In genomic region chr22:29870574-29870973, GRCh38 we compare ENCODE assay signal across 21 cellular contexts. TPM values are rescaled to one million over a fixed set of nuclear protein-coding genes. Genes with fewer than 3 reads are reported as not detected.
DNase-seq lines count a peak whose midpoint lies in the region; ATAC-seq and FAIRE-seq lines count a peak whose summit lies in the region.
"Had no signal": no experiment of that assay in that cellular context is flagged by ENCODE, and none has a peak within 500 bp of the region (broad histone marks: within the 10 kb centered on the region; RNA-seq: fewer than 3 reads in every experiment).

No MANE protein-coding gene starts in this region.

- POLR2A ChIA-PET in naive thymus-derived CD8-positive, alpha-beta T cell (lab: Charles Lee) = interaction anchor here (0.9 to 1.6 kb wide), 2 partner anchors 13 to 32 kb away, joined by 4 to 6 read pairs; partner anchors contain the start of genes ASCC2 and MTMR3

- intact Hi-C loops in activated naive CD4-positive, alpha-beta T cell treated with anti-CD3 and anti-CD28 coated beads for 36 hours (cut with micrococcal nuclease) = no loop called here
- intact Hi-C loops in right cardiac atrium (cut with DNase I) = no loop called here

- ATAC-seq in naive thymus-derived CD8-positive, alpha-beta T cell = peak; percentile 84 to 90
- no peak for ATAC-seq in right cardiac atrium
- ATAC-seq: lower lobe of right lung had no signal

- DNase-seq in activated naive CD4-positive, alpha-beta T cell treated with anti-CD3 and anti-CD28 coated beads for 36 hours = peak; percentile 43
- no peak for DNase-seq in activated naive CD4-positive, alpha-beta T cell treated with anti-CD3 and anti-CD28 coated beads, Interleukin-2, amount 50 U/mL, for 16 hours
- DNase-seq in GM18507 (ENCODE audit: extremely low spot score, insufficient read length, low read depth) = no peak
- DNase-seq in astrocyte of the hippocampus (ENCODE audit: low read depth, low spot score) = peak; percentile 32
- DNase-seq in naive thymus-derived CD8-positive, alpha-beta T cell = peak in 4 of 10 donors; percentile 2 to 36 (median 22)
- no peak for DNase-seq in SKM-1 (lab: John Stamatoyannopoulos, UW; ENCODE audit: unreplicated experiment)
- no peak for DNase-seq in GM19238 (ENCODE audit: insufficient read length, low spot score)
- DNase-seq in right cardiac atrium = no peak
- DNase-seq: dorsolateral prefrontal cortex; glutamatergic neuron; H9; lower lobe of right lung; NCI-H2081; NCI-H510A treated with DMSO at 0.1 percent for 48 hours; SHP77 treated with DMSO at 0.1 percent for 48 hours; stimulated activated CD4-positive, alpha-beta T cell treated with anti-CD3 and anti-CD28 coated beads, Interleukin-2, amount 100 ng/mL, for 48 hours had no signal

- H3K36me3 Mint-ChIP-seq in activated naive CD4-positive, alpha-beta T cell treated with anti-CD3 and anti-CD28 coated beads for 36 hours (ENCODE audit: low read depth) = no peaks in the 10 kb centered on the region
- H3K36me3 Mint-ChIP-seq in naive thymus-derived CD8-positive, alpha-beta T cell = no peaks in the 10 kb centered on the region
- H3K36me3 Mint-ChIP-seq: activated naive CD8-positive, alpha-beta T cell had no signal

- H3K4me1 Mint-ChIP-seq in activated naive CD4-positive, alpha-beta T cell treated with anti-CD3 and anti-CD28 coated beads for 36 hours (ENCODE audit: low read depth) = peaks cover 7% of the 10 kb centered on the region
- peaks cover 0 to 8% (median 7%) of the 10 kb centered on the region in 4 donors for H3K4me1 Mint-ChIP-seq in naive thymus-derived CD8-positive, alpha-beta T cell

- FAIRE-seq in GM18507 (lab: Jason Lieb, UNC) = peak; percentile 44

- H3K27me3 ChIP-seq in right cardiac atrium (ENCODE audit: control insufficient read depth, insufficient read depth) = no peaks in the 10 kb centered on the region
- H3K27me3 ChIP-seq: cardiac muscle cell, dorsolateral prefrontal cortex, vagina had no signal

- no peaks in the 10 kb centered on the region for H3K27me3 Mint-ChIP-seq in activated naive CD4-positive, alpha-beta T cell treated with anti-CD3 and anti-CD28 coated beads for 36 hours (ENCODE audit: low read depth)
- H3K27me3 Mint-ChIP-seq in naive thymus-derived CD8-positive, alpha-beta T cell = peaks cover 0 to 4% (median 0%) of the 10 kb centered on the region in 5 donors

- no peak overlapping the region for H3K27ac ChIP-seq in right cardiac atrium (ENCODE audit: low read length)
- H3K27ac ChIP-seq: cardiac muscle cell, lower lobe of right lung, parathyroid adenoma, vagina, VCaP had no signal

- CTCF ChIA-PET in activated naive CD4-positive, alpha-beta T cell treated with anti-CD3 and anti-CD28 coated beads for 36 hours (lab: Charles Lee) = interaction anchor here (0.6 kb wide), 3 partner anchors 50 to 291 kb away, joined by 3 to 4 read pairs (median 4); no protein-coding TSS in a partner anchor

- H3K4me3 ChIP-seq in right cardiac atrium (ENCODE audit: low read length) = no peak overlapping the region
- H3K4me3 ChIP-seq: cardiac muscle cell, dorsolateral prefrontal cortex, lower lobe of right lung, vagina had no signal

- WGBS in right cardiac atrium = 67% methylated on average over 3 of the region's 3 CpGs

- H3K9me3 Mint-ChIP-seq in activated naive CD4-positive, alpha-beta T cell treated with anti-CD3 and anti-CD28 coated beads for 36 hours = no peaks in the 10 kb centered on the region
- no peaks in the 10 kb centered on the region for H3K9me3 Mint-ChIP-seq in naive thymus-derived CD8-positive, alpha-beta T cell
- H3K9me3 Mint-ChIP-seq: H9 had no signal

- no peak overlapping the region for H3K27ac Mint-ChIP-seq in activated naive CD4-positive, alpha-beta T cell treated with anti-CD3 and anti-CD28 coated beads for 36 hours
- peak overlapping the region in 5 of 10 donors; percentile 15 to 75 (median 68) for H3K27ac Mint-ChIP-seq in naive thymus-derived CD8-positive, alpha-beta T cell
- H3K27ac Mint-ChIP-seq: activated naive CD8-positive, alpha-beta T cell; H9 had no signal

- no peaks in the 10 kb centered on the region for H3K9me3 ChIP-seq in right cardiac atrium (ENCODE audit: control insufficient read depth, low read length)
- H3K9me3 ChIP-seq: lower lobe of right lung, vagina had no signal

- H3K4me3 Mint-ChIP-seq in activated naive CD4-positive, alpha-beta T cell treated with anti-CD3 and anti-CD28 coated beads for 36 hours = no peak overlapping the region
- no peak overlapping the region for H3K4me3 Mint-ChIP-seq in naive thymus-derived CD8-positive, alpha-beta T cell
- H3K4me3 Mint-ChIP-seq: activated naive CD8-positive, alpha-beta T cell; H9 had no signal

- H3K4me1 ChIP-seq in right cardiac atrium (ENCODE audit: control insufficient read depth, insufficient read depth, low read length) = peaks cover 7% of the 10 kb centered on the region
- H3K4me1 ChIP-seq: lower lobe of right lung, parathyroid adenoma, vagina had no signal

RNA-seq across cellular contexts. Expression of gene MTMR3, which starts 12.4 kb away (rescaled TPM):
- 10 to 100 TPM; 26.0 to 27.1 TPM for total RNA-seq in activated naive CD4-positive, alpha-beta T cell treated with anti-CD3 and anti-CD28 coated beads for 36 hours
- total RNA-seq in naive thymus-derived CD8-positive, alpha-beta T cell = 10 to 100 TPM; 61.4 to 68.7 TPM
- 10 to 100 TPM; 13.4 to 20.9 (median 14.9) TPM for polyA plus RNA-seq in naive thymus-derived CD8-positive, alpha-beta T cell
- 10 to 100 TPM; 30.3 to 38.0 (median 33.6) TPM for total RNA-seq in right cardiac atrium
- polyA plus RNA-seq in right cardiac atrium = 9.5 TPM

RNA-seq across cellular contexts. Expression of gene ASCC2, which starts 32.5 kb away (rescaled TPM):
- 10 to 100 TPM; 57.6 to 60.4 TPM for total RNA-seq in activated naive CD4-positive, alpha-beta T cell treated with anti-CD3 and anti-CD28 coated beads for 36 hours
- total RNA-seq in naive thymus-derived CD8-positive, alpha-beta T cell = 10 to 100 TPM; 86.5 to 87.7 TPM
- 10 to 100 TPM; 41.2 to 72.7 (median 55.0) TPM for polyA plus RNA-seq in naive thymus-derived CD8-positive, alpha-beta T cell
- 10 to 100 TPM; 31.2 to 41.4 (median 40.2) TPM for total RNA-seq in right cardiac atrium
- 29.2 TPM for polyA plus RNA-seq in right cardiac atrium

Comparison
In these comparisons a context has a peak if more than half of its experiments do, and no peak if none do; other contexts are left out.
1. DNase-seq: peak in activated naive CD4-positive, alpha-beta T cell treated with anti-CD3 and anti-CD28 coated beads for 36 hours (single experiment) and astrocyte of the hippocampus (single experiment); none in activated naive CD4-positive, alpha-beta T cell treated with anti-CD3 and anti-CD28 coated beads, Interleukin-2, amount 50 U/mL, for 16 hours (single experiment), GM18507 (single experiment), SKM-1 (single experiment), GM19238 (single experiment) and right cardiac atrium (0 of 3).
2. ATAC-seq: peak in naive thymus-derived CD8-positive, alpha-beta T cell (2 of 2); none in right cardiac atrium (0 of 2).